In the genomic region with DNA sequence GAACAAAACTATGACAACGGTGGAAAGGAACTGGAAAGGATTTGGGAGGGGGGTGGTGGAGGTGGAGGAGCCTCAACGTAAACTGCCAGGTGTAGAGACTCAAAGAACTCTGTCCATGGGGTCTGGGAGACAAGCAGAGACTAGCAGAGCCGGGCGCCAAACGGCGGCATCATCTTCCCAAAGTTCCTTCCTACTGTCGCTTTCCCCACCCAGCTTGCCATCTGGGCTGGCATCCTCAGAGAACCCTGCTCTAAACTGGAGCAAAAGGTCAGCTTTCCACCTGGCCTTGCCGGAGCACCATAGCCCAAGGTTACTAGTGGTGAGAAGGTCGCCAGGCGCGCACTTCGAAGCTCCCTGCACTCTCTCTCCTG, we compare ENCODE assay signal across 8 cellular contexts. TPM values are rescaled to one million over a fixed set of nuclear protein-coding genes. Genes with fewer than 3 reads are reported as not detected.
DNase-seq lines count a peak whose midpoint lies in the region; ATAC-seq and TF ChIP-seq lines count a peak whose summit lies in the region.

No MANE protein-coding gene starts in this region.

- DNase-seq in CD4-positive, alpha-beta T cell = no peak
- DNase-seq in NCI-H2171 treated with DMSO at 0.1 percent for 48 hours (lab: John Stamatoyannopoulos, UW) = peak; percentile 92
- DNase-seq in endodermal cell = no peak
- no peak for DNase-seq in ovary
- DNase-seq in NCI-H2107 treated with DMSO at 0.1 percent for 48 hours (lab: John Stamatoyannopoulos, UW; ENCODE audit: unreplicated experiment) = no peak
- no peak for DNase-seq in CD1c-positive myeloid dendritic cell (ENCODE audit: extremely low spot score)
- no peak for DNase-seq in NCI-H2227 treated with DMSO at 0.1 percent for 48 hours (lab: John Stamatoyannopoulos, UW)
- DNase-seq in NOMO-1 treated with dmso at 0.1 percent for 144 hours (lab: John Stamatoyannopoulos, UW; ENCODE audit: unreplicated experiment) = no peak

- H3K4me1 ChIP-seq in endodermal cell (ENCODE audit: control insufficient read depth, insufficient read depth, low read length) = peaks cover 5% of the 10 kb centered on the region
- peaks cover 22% of the 10 kb centered on the region for H3K4me1 ChIP-seq in ovary (ENCODE audit: insufficient read depth)

- peak overlapping the region; percentile 71 for H3K9ac ChIP-seq in endodermal cell (ENCODE audit: extremely low read depth, low read length, poor library complexity, severe bottlenecking)

- TF ChIP-seq EP300 in ovary (IDR thresholded peaks at IDR 0.05) = no peak

- no peaks in the 10 kb centered on the region for H3K9me3 ChIP-seq in CD4-positive, alpha-beta T cell (ENCODE audit: control insufficient read depth, low read length)
- H3K9me3 ChIP-seq in endodermal cell (ENCODE audit: control insufficient read depth, low read length) (no peaks in the 10 kb centered on the region), ovary (no peaks in the 10 kb centered on the region)

- H3K27ac ChIP-seq in CD4-positive, alpha-beta T cell (ENCODE audit: low read depth, low read length) = peak overlapping the region; percentile 94
- peak overlapping the region; percentile 88 for H3K27ac ChIP-seq in endodermal cell (ENCODE audit: low read depth, low read length)
- H3K27ac ChIP-seq in ovary = peak overlapping the region; percentile 87 to 100

- ATAC-seq in CD4-positive, alpha-beta T cell (ENCODE audit: poor library complexity) = no peak

- H3K36me3 Mint-ChIP-seq in CD4-positive, alpha-beta T cell (ENCODE audit: low read depth) = peaks cover 30% of the 10 kb centered on the region
- H3K36me3 Mint-ChIP-seq in endodermal cell (ENCODE audit: low read depth) = no peaks in the 10 kb centered on the region

- CTCF ChIA-PET in CD4-positive, alpha-beta T cell (lab: Charles Lee) = interaction anchor here (0.6 to 3.9 kb wide), 10 partner anchors 9 to 119 kb away, joined by 3 to 10 read pairs (median 6); no protein-coding TSS in a partner anchor

- H3K27me3 Mint-ChIP-seq in CD4-positive, alpha-beta T cell = no peaks in the 10 kb centered on the region
- H3K27me3 Mint-ChIP-seq in endodermal cell (ENCODE audit: insufficient read depth) = no peaks in the 10 kb centered on the region

- POLR2A ChIA-PET in CD4-positive, alpha-beta T cell (lab: Charles Lee) = interaction anchor here (0.7 to 9.2 kb wide), 10 partner anchors 8 to 119 kb away, joined by 3 to 220 read pairs (median 4); no protein-coding TSS in a partner anchor

- H3K4me3 Mint-ChIP-seq in CD4-positive, alpha-beta T cell = peak overlapping the region; percentile 92
- H3K4me3 Mint-ChIP-seq in endodermal cell = peak overlapping the region; percentile 62

- intact Hi-C loops in CD4-positive, alpha-beta T cell (cut with DNase I, micrococcal nuclease) = loop anchor here in 1 of 2 experiments (1.0 kb wide), 1 partner anchor 8 kb away; no protein-coding TSS in a partner anchor
- intact Hi-C loops in ovary (cut with DNase I) = no loop called here

- no peak for TF ChIP-seq CTCF in CD4-positive, alpha-beta T cell (IDR thresholded peaks at IDR 0.05)
- TF ChIP-seq CTCF in endodermal cell (conservative IDR thresholded peaks at IDR 0.05) (no peak), ovary (IDR thresholded peaks at IDR 0.05) (no peak)

- no peaks in the 10 kb centered on the region for H3K36me3 ChIP-seq in endodermal cell (ENCODE audit: control insufficient read depth, insufficient read depth, low read length)
- H3K36me3 ChIP-seq in ovary = no peaks in the 10 kb centered on the region

- H3K4me1 Mint-ChIP-seq in CD4-positive, alpha-beta T cell (ENCODE audit: low read depth) = peaks cover 75% of the 10 kb centered on the region
- H3K4me1 Mint-ChIP-seq in endodermal cell = peaks cover 43% of the 10 kb centered on the region

- 40 to 52% methylated on average over 2 to 12 of the region's 12 CpGs for WGBS in endodermal cell (ENCODE audit: insufficient coverage in 1 of 2, insufficient read length in 1 of 2), 2 experiments
- WGBS in ovary, 3 donors = 12 to 22% (median 13%) methylated on average over 10 to 12 of the region's 12 CpGs

- H3K27me3 ChIP-seq in CD4-positive, alpha-beta T cell (ENCODE audit: control insufficient read depth, insufficient read depth, low read length) = no peaks in the 10 kb centered on the region
- H3K27me3 ChIP-seq in endodermal cell (ENCODE audit: control insufficient read depth, insufficient read depth, low read length, poor library complexity, severe bottlenecking) (no peaks in the 10 kb centered on the region), ovary (no peaks in the 10 kb centered on the region)

- peak overlapping the region; percentile 94 for H3K27ac Mint-ChIP-seq in CD4-positive, alpha-beta T cell
- H3K27ac Mint-ChIP-seq in endodermal cell = peak overlapping the region; percentile 86

- H3K4me3 ChIP-seq in endodermal cell (ENCODE audit: low read length) (peak overlapping the region; percentile 77), ovary (peak overlapping the region; percentile 14)

- TF ChIP-seq POLR2A in ovary (IDR thresholded peaks at IDR 0.05) = no peak

- no peaks in the 10 kb centered on the region for H3K9me3 Mint-ChIP-seq in CD4-positive, alpha-beta T cell
- no peaks in the 10 kb centered on the region for H3K9me3 Mint-ChIP-seq in endodermal cell

RNA-seq across cellular contexts. Expression of a gene that starts 4.0 kb away (rescaled TPM):
- total RNA-seq in CD4-positive, alpha-beta T cell = 10 to 100 TPM; 70.9 to 71.8 TPM
- total RNA-seq in endodermal cell (10 to 100 TPM; 34.2 to 44.3 TPM), ovary (100 to 1,000 TPM in 2 of 7 donors, 10 to 100 TPM in 5; 52.2 to 126 (median 78.4) TPM)
- polyA plus RNA-seq in endodermal cell (2013, experiment 1 of 2) = 74.1 TPM
- 75.5 TPM for polyA plus RNA-seq in endodermal cell (2013, experiment 2 of 2)
- 10 to 100 TPM; 14.1 to 35.0 TPM for polyA plus RNA-seq in ovary
